8 cellular contexts compared by ENCODE assay signal in the genomic region with DNA sequence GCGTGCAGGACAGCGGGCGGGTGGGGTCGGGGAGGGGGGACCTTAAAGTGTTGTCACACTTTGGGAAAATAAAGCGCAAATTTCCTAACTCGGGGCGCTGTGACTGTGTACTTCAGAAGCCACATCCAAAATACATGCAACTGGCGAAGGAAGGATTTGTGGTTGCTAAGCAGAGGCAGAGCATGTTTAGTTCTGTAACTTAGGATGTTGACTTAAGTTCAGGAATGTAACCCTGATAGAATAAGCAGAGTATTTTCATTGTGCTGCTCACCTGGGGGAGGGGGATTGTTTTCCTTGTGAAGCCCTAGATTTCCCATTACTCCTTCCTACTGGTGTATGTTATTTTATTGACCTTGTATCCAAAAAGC. TPM values are rescaled to one million over a fixed set of nuclear protein-coding genes. Genes with fewer than 3 reads are reported as not detected.
DNase-seq lines count a peak whose midpoint lies in the region; ATAC-seq, FAIRE-seq and TF ChIP-seq lines count a peak whose summit lies in the region.

No MANE protein-coding gene starts in this region.

- no peak for TF ChIP-seq CTCF in fibroblast of the aortic adventitia (IDR thresholded peaks at IDR 0.05; ENCODE audit: insufficient read depth, low read length)
- no peak for TF ChIP-seq CTCF in D721Med (IDR thresholded peaks at IDR 0.05; ENCODE audit: insufficient read depth, missing control alignments)

- H4K91ac ChIP-seq in trophoblast cell (ENCODE audit: low read depth, low read length) = no peak overlapping the region

- peak overlapping the region; percentile 60 for H2AFZ ChIP-seq in trophoblast cell (ENCODE audit: insufficient read depth, low read length, poor library complexity)

- H3K79me2 ChIP-seq in trophoblast cell (ENCODE audit: control insufficient read depth, insufficient read depth, low read length, poor library complexity) = peaks cover 4% of the 10 kb centered on the region

- peak overlapping the region; percentile 99 for H3K4me2 ChIP-seq in trophoblast cell (ENCODE audit: low read length)

- H3K4me3 ChIP-seq in fibroblast of the aortic adventitia (ENCODE audit: low read depth, low read length) (peak overlapping the region; percentile 70), trophoblast cell (ENCODE audit: low read depth, low read length) (peak overlapping the region; percentile 82)

- FAIRE-seq in D721Med (lab: Jason Lieb, UNC) = no peak

- no peaks in the 10 kb centered on the region for H3K27me3 ChIP-seq in trophoblast cell (ENCODE audit: insufficient read depth, low read length)

- peaks cover 21% of the 10 kb centered on the region for H3K36me3 Mint-ChIP-seq in T-helper 1 cell treated with Interleukin-12 subunit alpha and Interleukin-12 subunit beta and Interleukin-4 antibody, amounts not matched to agents 30 μg/mL and 1 μg/mL, for 36 hours (ENCODE audit: low read depth)
- peaks cover 2% of the 10 kb centered on the region for H3K36me3 Mint-ChIP-seq in T-helper 17 cell (ENCODE audit: low read depth)

- peak overlapping the region; percentile 75 for H3K4me3 Mint-ChIP-seq in T-helper 1 cell treated with Interleukin-12 subunit alpha and Interleukin-12 subunit beta and Interleukin-4 antibody, amounts not matched to agents 30 μg/mL and 1 μg/mL, for 36 hours
- peak overlapping the region; percentile 75 for H3K4me3 Mint-ChIP-seq in T-helper 17 cell

- no peak overlapping the region for H3K18ac ChIP-seq in trophoblast cell (ENCODE audit: low read length)

- no peaks in the 10 kb centered on the region for H3K9me3 Mint-ChIP-seq in T-helper 1 cell treated with Interleukin-12 subunit alpha and Interleukin-12 subunit beta and Interleukin-4 antibody, amounts not matched to agents 30 μg/mL and 1 μg/mL, for 36 hours

- peak overlapping the region; percentile 80 for H3K27ac Mint-ChIP-seq in T-helper 1 cell treated with Interleukin-12 subunit alpha and Interleukin-12 subunit beta and Interleukin-4 antibody, amounts not matched to agents 30 μg/mL and 1 μg/mL, for 36 hours
- H3K27ac Mint-ChIP-seq in T-helper 17 cell = no peak overlapping the region

- no peak overlapping the region for H2AK5ac ChIP-seq in trophoblast cell (ENCODE audit: low read length)

- no peak overlapping the region for H4K8ac ChIP-seq in trophoblast cell (ENCODE audit: low read depth, low read length)

- H4K12ac ChIP-seq in trophoblast cell (ENCODE audit: low read depth, low read length) = no peak overlapping the region

- no peak overlapping the region for H2BK12ac ChIP-seq in trophoblast cell (ENCODE audit: low read length)

- peaks cover 7% of the 10 kb centered on the region for H3K79me1 ChIP-seq in trophoblast cell (ENCODE audit: low read length)

- no peak overlapping the region for H3K9ac ChIP-seq in trophoblast cell (ENCODE audit: low read length)

- H3K27me3 Mint-ChIP-seq in T-helper 1 cell treated with Interleukin-12 subunit alpha and Interleukin-12 subunit beta and Interleukin-4 antibody, amounts not matched to agents 30 μg/mL and 1 μg/mL, for 36 hours (ENCODE audit: low read depth) = peaks cover 26% of the 10 kb centered on the region
- H3K27me3 Mint-ChIP-seq in T-helper 17 cell = no peaks in the 10 kb centered on the region

- no peaks in the 10 kb centered on the region for H3K9me3 ChIP-seq in T-helper 17 cell (ENCODE audit: control insufficient read depth, low read length, poor library complexity, severe bottlenecking)
- H3K9me3 ChIP-seq in trophoblast cell (ENCODE audit: insufficient read depth, low read depth, low read length) = no peaks in the 10 kb centered on the region

- no peak overlapping the region for H3K23ac ChIP-seq in trophoblast cell (ENCODE audit: low read length)

- H3K4ac ChIP-seq in trophoblast cell (ENCODE audit: low read depth, low read length) = no peak overlapping the region

- DNase-seq in T-helper 1 cell (no peak), T-helper 17 cell (no peak), fibroblast of the aortic adventitia (ENCODE audit: low read depth) (peak; percentile 68), trophoblast cell (peak; percentile 62 to 81), GOT3 (lab: John Stamatoyannopoulos, UW) (no peak), D721Med (ENCODE audit: insufficient read length, low spot score) (no peak)

- H3K4me1 ChIP-seq in trophoblast cell (ENCODE audit: control insufficient read depth in 1 of 2, insufficient read depth in 2 of 2, low read length in 2 of 2) = peaks cover 8 to 10% of the 10 kb centered on the region in 2 experiments

- no peak overlapping the region for H2BK120ac ChIP-seq in trophoblast cell (ENCODE audit: insufficient read depth, low read length, poor library complexity)

- H2BK5ac ChIP-seq in trophoblast cell (ENCODE audit: low read depth, low read length, poor library complexity) = no peak overlapping the region

- no CpG with 5 or more reads among the region's 8 CpGs for WGBS in trophoblast cell (ENCODE audit: extremely low coverage, insufficient coverage, insufficient read length)

- H3K14ac ChIP-seq in trophoblast cell (ENCODE audit: low read length) = no peak overlapping the region

- peaks cover 51% of the 10 kb centered on the region for H3K4me1 Mint-ChIP-seq in T-helper 1 cell treated with Interleukin-12 subunit alpha and Interleukin-12 subunit beta and Interleukin-4 antibody, amounts not matched to agents 30 μg/mL and 1 μg/mL, for 36 hours (ENCODE audit: low read depth)
- peaks cover 42% of the 10 kb centered on the region for H3K4me1 Mint-ChIP-seq in T-helper 17 cell

- ATAC-seq in T-helper 17 cell (no peak), HG02678 (IDR thresholded peaks at IDR 0.05; ENCODE audit: unreplicated experiment) (no peak)

- peak overlapping the region; percentile 66 for H3K27ac ChIP-seq in trophoblast cell (ENCODE audit: low read depth, low read length)

- H3K36me3 ChIP-seq in trophoblast cell (ENCODE audit: control insufficient read depth in 1 of 2, insufficient read depth in 2 of 2, low read length in 2 of 2) = peaks cover 0 to 2% of the 10 kb centered on the region in 2 experiments

RNA-seq across cellular contexts. Expression of a gene that starts 0.5 kb away (rescaled TPM):
- 10 to 100 TPM; 68.5 to 69.2 TPM for total RNA-seq in T-helper 17 cell
- 9.2 and 11.0 TPM in 2 replicates for total RNA-seq in fibroblast of the aortic adventitia (ENCODE audit: low replicate concordance)
- polyA plus RNA-seq in trophoblast cell (2013) = 5.8 and 6.2 TPM in 2 replicates

RNA-seq across cellular contexts. Expression of a gene that starts 47.0 kb away (rescaled TPM):
- total RNA-seq in T-helper 17 cell = 10 to 100 TPM; 14.5 to 16.2 TPM
- 25.3 TPM in 2 replicates for total RNA-seq in fibroblast of the aortic adventitia (ENCODE audit: low replicate concordance)
- polyA plus RNA-seq in trophoblast cell (2013) = 7.9 and 8.4 TPM in 2 replicates

RNA-seq across cellular contexts. Expression of a gene that starts 56.9 kb away (rescaled TPM):
- total RNA-seq in T-helper 17 cell (1 to 10 TPM; 6.8 to 8.7 TPM), fibroblast of the aortic adventitia (ENCODE audit: low replicate concordance) (9.1 and 17.1 TPM in 2 replicates)
- polyA plus RNA-seq in trophoblast cell (2013) = 11.0 and 11.1 TPM in 2 replicates

Comparison
In these comparisons a context has a peak if more than half of its experiments do, and no peak if none do; other contexts are left out.
1. DNase-seq: peak in fibroblast of the aortic adventitia (single experiment) and trophoblast cell (2 of 2); none in T-helper 1 cell (0 of 5), T-helper 17 cell (0 of 3), GOT3 (single experiment) and D721Med (single experiment).